In the genomic region with DNA sequence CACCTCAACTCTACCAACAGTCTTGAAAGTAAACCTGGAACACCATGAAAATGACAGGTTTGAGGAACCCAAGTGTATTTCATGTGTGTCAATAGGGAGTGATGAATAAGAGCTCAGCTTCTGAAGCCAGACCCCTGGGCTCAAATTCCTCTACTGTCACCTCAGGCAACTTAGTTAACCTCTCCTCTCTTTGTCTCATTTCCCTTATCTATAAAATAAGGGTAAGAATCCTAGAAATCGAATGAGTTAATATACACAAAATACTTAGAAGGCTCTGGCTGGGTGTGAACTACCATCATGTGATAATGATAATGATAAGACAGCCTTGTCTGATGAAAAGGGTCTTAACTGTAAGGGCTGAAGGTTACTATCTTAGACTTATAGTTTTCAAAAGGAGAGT, we compare ENCODE assay signal across 1 cellular context.
TF ChIP-seq lines count a peak whose summit lies in the region.

No MANE protein-coding gene starts in this region.

TF ChIP-seq in GM12891, 5 proteins besides CTCF, POLR2A, EP300 and RAD21 (continued from another document):
- TF ChIP-seq TAF1 (IDR thresholded peaks at IDR 0.05; ENCODE audit: low read depth, low read length): no peak
